In genomic region chr2:155965415-155966070, GRCh38 we compare ENCODE assay signal across 19 cellular contexts.
DNase-seq lines count a peak whose midpoint lies in the region; ATAC-seq and TF ChIP-seq lines count a peak whose summit lies in the region.
"Had no signal": no experiment of that assay in that cellular context is flagged by ENCODE, and none has a peak within 500 bp of the region (broad histone marks: within the 10 kb centered on the region; RNA-seq: fewer than 3 reads in every experiment).

No MANE protein-coding gene starts in this region.

- H2AFZ ChIP-seq in OCI-LY7 (ENCODE audit: low read length): no peak overlapping the region

- no peak overlapping the region for H3K27ac Mint-ChIP-seq in MCF 10A (ENCODE audit: low read depth, unreplicated experiment)
- H3K27ac Mint-ChIP-seq: activated CD4-positive, alpha-beta T cell treated with anti-CD3 and anti-CD28 coated beads, Interleukin-2, amount 10 ng/mL, durations not matched to agents 7 days and 5 days; activated naive CD8-positive, alpha-beta T cell; activated T-cell treated with anti-CD3 and anti-CD28 coated beads, Interleukin-2, amount 50 U/mL, for 24 hours; immature natural killer cell had no signal

- no peaks in the 10 kb centered on the region for H3K9me2 ChIP-seq in OCI-LY7 (ENCODE audit: insufficient read depth, low read length)

- DNase-seq in MCF 10A (ENCODE audit: unreplicated experiment) (peak; percentile 33), breast epithelium (ENCODE audit: low spot score in 2 of 2) (no peak), RWPE2 (ENCODE audit: low spot score) (no peak), islet precursor cell (no peak), activated T-cell treated with anti-CD3 and anti-CD28 coated beads for 4 hours (no peak), head of caudate nucleus (no peak), OCI-LY7 (ENCODE audit: low spot score) (no peak)
- DNase-seq: activated CD4-positive, alpha-beta T cell treated with anti-CD3 and anti-CD28 coated beads, Interleukin-2, amount 10 ng/mL, durations not matched to agents 7 days and 5 days; activated T-cell treated with anti-CD3 and anti-CD28 coated beads, Interleukin-2, amount 50 U/mL, for 24 hours; DND-41; effector memory CD4-positive, alpha-beta T cell; immature natural killer cell; MV-4-11; right cardiac atrium; SIG-M5; stimulated activated CD4-positive, alpha-beta T cell treated with anti-CD3 and anti-CD28 coated beads, Interleukin-4, amount 100 ng/mL, for 1 hour had no signal

- intact Hi-C loops in MCF 10A (cut with micrococcal nuclease): no loop called here
- intact Hi-C loops in breast epithelium (cut with DNase I; ENCODE audit: low total_unique reads): no loop called here
- intact Hi-C loops in head of caudate nucleus (cut with DNase I): no loop called here
- intact Hi-C loops in OCI-LY7 (cut with micrococcal nuclease; ENCODE audit: unreplicated experiment): no loop called here

- peaks cover 8% of the 10 kb centered on the region for H3K4me1 Mint-ChIP-seq in MCF 10A (ENCODE audit: insufficient read depth, unreplicated experiment)
- H3K4me1 Mint-ChIP-seq: activated CD4-positive, alpha-beta T cell treated with anti-CD3 and anti-CD28 coated beads, Interleukin-2, amount 10 ng/mL, durations not matched to agents 7 days and 5 days; immature natural killer cell had no signal

- H4K20me1 ChIP-seq in OCI-LY7 (ENCODE audit: insufficient read depth, low read length): no peaks in the 10 kb centered on the region

- CTCF ChIA-PET in MCF 10A (lab: Yijun Ruan, JAX) (no interaction called here), OCI-LY7 (lab: Charles Lee; ENCODE audit: unreplicated experiment) (no interaction called here)

- TF ChIP-seq CTCF in MCF 10A (IDR thresholded peaks at IDR 0.05; ENCODE audit: unreplicated experiment) (no peak), breast epithelium (IDR thresholded peaks at IDR 0.05) (no peak), RWPE2 (IDR thresholded peaks at IDR 0.05; ENCODE audit: poor library complexity, severe bottlenecking) (no peak), OCI-LY7 (conservative IDR thresholded peaks at IDR 0.05; ENCODE audit: low read length) (no peak)

- no peaks in the 10 kb centered on the region for H3K4me1 ChIP-seq in breast epithelium
- H3K4me1 ChIP-seq in RWPE2 (ENCODE audit: insufficient read depth, poor library complexity, severe bottlenecking): peaks cover 7% of the 10 kb centered on the region
- H3K4me1 ChIP-seq in OCI-LY7 (ENCODE audit: insufficient read depth, low read length, poor library complexity, severe bottlenecking): no peaks in the 10 kb centered on the region
- H3K4me1 ChIP-seq: A549 had no signal

- H3K36me3 Mint-ChIP-seq in MCF 10A (ENCODE audit: insufficient read depth, unreplicated experiment): no peaks in the 10 kb centered on the region
- H3K36me3 Mint-ChIP-seq: activated naive CD8-positive, alpha-beta T cell; immature natural killer cell had no signal

- peak; percentile 91 for ATAC-seq in RWPE2 (ENCODE audit: low read depth)
- ATAC-seq: A549, right cardiac atrium had no signal

- no peaks in the 10 kb centered on the region for H3K9me3 ChIP-seq in breast epithelium
- no peaks in the 10 kb centered on the region for H3K9me3 ChIP-seq in RWPE2 (ENCODE audit: severe bottlenecking)
- H3K9me3 ChIP-seq in iPS-18c (ENCODE audit: control insufficient read depth, insufficient read depth, low read length): no peaks in the 10 kb centered on the region
- H3K9me3 ChIP-seq in OCI-LY7 (ENCODE audit: low read length): no peaks in the 10 kb centered on the region
- H3K9me3 ChIP-seq: A549 had no signal

- H3K4me2 ChIP-seq in OCI-LY7 (ENCODE audit: low read length): no peak overlapping the region
- H3K4me2 ChIP-seq: A549 had no signal

- no TSS peak for BruUV-seq in MCF 10A (replicated peaks; lab: Mats Ljungman, UMichigan)
- BruUV-seq in OCI-LY7 (replicated peaks; lab: Mats Ljungman, UMichigan): no TSS peak

- H3K27me3 ChIP-seq in breast epithelium: no peaks in the 10 kb centered on the region
- H3K27me3 ChIP-seq in RWPE2 (ENCODE audit: insufficient read depth, poor library complexity, severe bottlenecking): no peaks in the 10 kb centered on the region

- no peaks in the 10 kb centered on the region for H3K36me3 ChIP-seq in breast epithelium
- no peaks in the 10 kb centered on the region for H3K36me3 ChIP-seq in RWPE2 (ENCODE audit: low read depth)
- H3K36me3 ChIP-seq in OCI-LY7 (ENCODE audit: insufficient read depth, low read length): no peaks in the 10 kb centered on the region

- H3K4me3 ChIP-seq in breast epithelium (no peak overlapping the region), RWPE2 (ENCODE audit: severe bottlenecking) (no peak overlapping the region), iPS-18c (ENCODE audit: insufficient read depth, low read depth, low read length) (peak overlapping the region; percentile 28; the same call in 1 of the 2 replicates), OCI-LY7 (ENCODE audit: low read depth, low read length, poor library complexity, severe bottlenecking) (no peak overlapping the region)
- H3K4me3 ChIP-seq: A549 had no signal

- no peak for TF ChIP-seq POLR2A in breast epithelium (IDR thresholded peaks at IDR 0.05)

- H3K27me3 Mint-ChIP-seq in MCF 10A (ENCODE audit: insufficient read depth, unreplicated experiment): no peaks in the 10 kb centered on the region
- H3K27me3 Mint-ChIP-seq: activated CD4-positive, alpha-beta T cell treated with anti-CD3 and anti-CD28 coated beads, Interleukin-2, amount 10 ng/mL, durations not matched to agents 7 days and 5 days; activated naive CD8-positive, alpha-beta T cell; activated T-cell treated with anti-CD3 and anti-CD28 coated beads, Interleukin-2, amount 50 U/mL, for 24 hours had no signal

- POLR2A ChIA-PET in MCF 10A (lab: Yijun Ruan, JAX): no interaction called here
- POLR2A ChIA-PET in OCI-LY7 (lab: Charles Lee): no interaction called here

- H3K27ac ChIP-seq in breast epithelium (no peak overlapping the region), RWPE2 (ENCODE audit: poor library complexity, severe bottlenecking) (no peak overlapping the region), OCI-LY7 (ENCODE audit: low read depth, low read length, poor library complexity, severe bottlenecking) (no peak overlapping the region)
- H3K27ac ChIP-seq: A549 had no signal

- H3K9me3 Mint-ChIP-seq in MCF 10A (ENCODE audit: unreplicated experiment): no peaks in the 10 kb centered on the region
- H3K9me3 Mint-ChIP-seq: activated CD4-positive, alpha-beta T cell treated with anti-CD3 and anti-CD28 coated beads, Interleukin-2, amount 10 ng/mL, durations not matched to agents 7 days and 5 days; activated T-cell treated with anti-CD3 and anti-CD28 coated beads, Interleukin-2, amount 50 U/mL, for 24 hours had no signal

- no peak overlapping the region for H3K4me3 Mint-ChIP-seq in MCF 10A (ENCODE audit: unreplicated experiment)
- H3K4me3 Mint-ChIP-seq: activated CD4-positive, alpha-beta T cell treated with anti-CD3 and anti-CD28 coated beads, Interleukin-2, amount 10 ng/mL, durations not matched to agents 7 days and 5 days; activated naive CD8-positive, alpha-beta T cell; activated T-cell treated with anti-CD3 and anti-CD28 coated beads, Interleukin-2, amount 50 U/mL, for 24 hours; immature natural killer cell had no signal

- H3K79me2 ChIP-seq in OCI-LY7 (ENCODE audit: insufficient read depth, low read depth, low read length): no peaks in the 10 kb centered on the region
